Comparison of ENCODE assay signal across 23 cellular contexts in the genomic region with DNA sequence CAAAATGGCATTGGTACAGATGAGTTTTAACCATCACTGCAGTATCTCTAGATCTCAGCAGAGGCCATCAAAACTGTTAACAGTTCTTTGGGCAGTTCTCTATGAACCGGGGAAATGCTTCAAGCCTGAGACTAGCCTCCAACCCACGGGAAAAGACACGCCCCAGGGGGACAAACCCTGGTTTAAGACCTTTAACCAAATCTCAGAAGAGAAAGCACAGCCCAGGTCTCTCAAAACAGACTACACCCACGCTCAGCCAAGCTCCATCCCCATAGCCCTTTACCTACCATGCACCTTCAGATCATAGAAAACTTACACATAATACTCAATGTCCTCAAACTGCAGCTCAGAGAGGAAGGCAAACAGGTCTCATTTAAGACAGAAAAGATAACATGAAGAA.
DNase-seq lines count a peak whose midpoint lies in the region; ATAC-seq and TF ChIP-seq lines count a peak whose summit lies in the region.
"Had no signal": no experiment of that assay in that cellular context is flagged by ENCODE, and none has a peak within 500 bp of the region (broad histone marks: within the 10 kb centered on the region; RNA-seq: fewer than 3 reads in every experiment).

No MANE protein-coding gene starts in this region.

- no peaks in the 10 kb centered on the region for H4K20me1 ChIP-seq in OCI-LY3 (ENCODE audit: insufficient read depth, low read length)

- H3K27me3 ChIP-seq in OCI-LY3 (ENCODE audit: low read depth, low read length) (no peaks in the 10 kb centered on the region), tibial nerve (no peaks in the 10 kb centered on the region)
- H3K27me3 ChIP-seq: MG63 had no signal

- H3K9me3 Mint-ChIP-seq in HFFc6: no peaks in the 10 kb centered on the region
- H3K9me3 Mint-ChIP-seq: H9 had no signal

- in situ Hi-C loops in GM13977 (cut with MboI; ENCODE audit: low pct_unique_long_range_greater_than_20kb, low sequenced_read_pairs, unreplicated experiment): no loop called here

- H3K36me3 Mint-ChIP-seq in HFFc6 (ENCODE audit: low read depth): no peaks in the 10 kb centered on the region
- H3K36me3 Mint-ChIP-seq: CD4-positive, CD25-positive, alpha-beta regulatory T cell had no signal

- H3K79me2 ChIP-seq in OCI-LY3 (ENCODE audit: low read length): peaks cover 63% of the 10 kb centered on the region

- H3K4me3 ChIP-seq in OCI-LY3 (ENCODE audit: low read length) (no peak overlapping the region), tibial nerve (no peak overlapping the region)
- H3K4me3 ChIP-seq: K562, MG63 had no signal

- H3K27me3 Mint-ChIP-seq in HFFc6 (ENCODE audit: insufficient read depth): peaks cover 6% of the 10 kb centered on the region

- H3K27ac ChIP-seq in OCI-LY3 (ENCODE audit: low read length) (no peak overlapping the region), tibial nerve (no peak overlapping the region)
- H3K27ac ChIP-seq: HL-60 had no signal

- H3K4me1 ChIP-seq in OCI-LY3 (ENCODE audit: low read length) (peaks cover 50% of the 10 kb centered on the region), tibial nerve (no peaks in the 10 kb centered on the region)

- TF ChIP-seq POLR2A in tibial nerve (IDR thresholded peaks at IDR 0.05): no peak

- no peak for TF ChIP-seq EP300 in tibial nerve (IDR thresholded peaks at IDR 0.05)

- H3K9me3 ChIP-seq in OCI-LY3 (ENCODE audit: insufficient read depth, low read length) (no peaks in the 10 kb centered on the region), tibial nerve (no peaks in the 10 kb centered on the region)
- H3K9me3 ChIP-seq: MG63, SK-N-SH had no signal

- ATAC-seq in GM19351 (IDR thresholded peaks at IDR 0.05; ENCODE audit: unreplicated experiment) (peak; percentile 49), HG02623 (IDR thresholded peaks at IDR 0.05; ENCODE audit: unreplicated experiment) (peak; percentile 47), HG03439 (IDR thresholded peaks at IDR 0.05; ENCODE audit: unreplicated experiment) (no peak)
- ATAC-seq: HepG2, K562, Panc1 had no signal

- no peak overlapping the region for H3K4me3 Mint-ChIP-seq in HFFc6
- H3K4me3 Mint-ChIP-seq: H9 had no signal

- H3K4me1 Mint-ChIP-seq in HFFc6 (ENCODE audit: low read depth): no peaks in the 10 kb centered on the region
- H3K4me1 Mint-ChIP-seq: H9 had no signal

- no peak overlapping the region; the same call in 1 of the 2 replicates for H3K9ac ChIP-seq in OCI-LY3 (ENCODE audit: low read length)
- H3K9ac ChIP-seq: SK-N-SH had no signal

- peak overlapping the region; percentile 41 for H3K4me2 ChIP-seq in OCI-LY3 (ENCODE audit: low read length)
- H3K4me2 ChIP-seq: SK-N-SH had no signal

- peak; percentile 20 for DNase-seq in GM13977 (ENCODE audit: low spot score)
- no peak for DNase-seq in HFFc6
- no peak for DNase-seq in tibial nerve (ENCODE audit: low spot score in 2 of 2)
- DNase-seq in NCI-H510A treated with DMSO at 0.1 percent for 48 hours (lab: John Stamatoyannopoulos, UW): no peak
- DNase-seq: CD4-positive, CD25-positive, alpha-beta regulatory T cell; COR-L47; DMS79; H9; MG63; NCI-H1048; NCI-H1417 treated with DMSO at 0.1 percent for 48 hours; NCI-H187 treated with DMSO at 0.1 percent for 48 hours; SIG-M5; SK-N-SH; T-helper 2 cell had no signal

- H3K27ac Mint-ChIP-seq in HFFc6: no peak overlapping the region

- TF ChIP-seq CTCF in GM13977 (IDR thresholded peaks at IDR 0.05; ENCODE audit: extremely low read depth, insufficient read depth, missing control alignments) (no peak), OCI-LY3 (IDR thresholded peaks at IDR 0.05; ENCODE audit: low read depth, low read length) (no peak), HFFc6 (IDR thresholded peaks at IDR 0.05) (no peak), tibial nerve (IDR thresholded peaks at IDR 0.05) (no peak)

- H3K36me3 ChIP-seq in OCI-LY3 (replicated peaks; ENCODE audit: low read depth, low read length) (peaks cover 3% of the 10 kb centered on the region), tibial nerve (no peaks in the 10 kb centered on the region)
- H3K36me3 ChIP-seq: MG63 had no signal

- 73 to 78% methylated on average over 4 of the region's 4 CpGs for WGBS in tibial nerve, 2 donors

- H2AFZ ChIP-seq in OCI-LY3 (ENCODE audit: low read depth, low read length): no peak overlapping the region
